Comparison of ENCODE assay signal across 17 cellular contexts in the genomic region with DNA sequence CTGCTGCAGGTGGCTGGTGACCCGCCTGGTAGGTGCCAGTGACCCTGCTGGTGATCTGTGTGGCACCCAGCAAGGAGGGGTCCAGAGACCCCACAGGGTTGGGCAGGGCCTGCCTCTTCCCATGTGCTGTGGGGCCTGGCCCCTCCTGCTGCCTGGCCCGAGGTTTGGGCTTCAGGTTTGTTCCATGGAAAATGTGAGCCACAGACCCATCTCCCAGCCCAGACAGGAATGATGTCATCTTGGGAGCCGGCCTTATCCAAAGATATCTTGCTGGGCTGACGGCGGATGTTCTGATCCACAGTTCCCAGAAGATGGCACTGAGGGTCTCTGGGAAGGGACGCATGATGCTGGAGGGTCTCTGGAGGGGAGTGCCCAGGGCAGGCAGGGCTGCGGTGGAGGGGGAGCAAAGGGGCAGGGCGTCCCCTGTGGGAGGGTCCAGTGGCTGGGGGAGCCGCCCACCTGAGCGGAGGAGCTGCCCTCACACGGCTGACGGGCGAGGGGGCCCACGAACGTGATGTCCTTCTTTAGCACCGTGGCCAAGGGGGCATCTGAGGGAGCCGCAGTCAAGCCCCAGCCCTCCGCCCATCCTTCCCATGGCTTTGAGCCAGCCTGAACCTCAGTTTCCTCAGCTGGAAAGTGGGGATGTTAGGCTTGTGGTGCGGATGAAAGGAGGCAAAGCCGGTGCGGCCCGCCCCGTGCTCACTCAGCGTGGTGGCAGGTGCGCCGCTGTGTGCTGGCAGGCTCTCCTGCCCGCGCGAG.
A peak's percentile ranks its signal among the peaks of the same experiment; 100 is the strongest.
DNase-seq lines count a peak whose midpoint lies in the region; ATAC-seq, FAIRE-seq and TF ChIP-seq lines count a peak whose summit lies in the region.
"Had no signal": no experiment of that assay in that cellular context is flagged by ENCODE, and none has a peak within 500 bp of the region (broad histone marks: within the 10 kb centered on the region; RNA-seq: fewer than 3 reads in every experiment).

No MANE protein-coding gene starts in this region.

- no peak for ATAC-seq in HepG2
- no peak for ATAC-seq in lower lobe of right lung

- H4K20me1 ChIP-seq in HepG2 (ENCODE audit: insufficient read depth, low read length): no peaks in the 10 kb centered on the region

- TF ChIP-seq EP300 in HepG2 (IDR thresholded peaks at IDR 0.05; ENCODE audit: low read depth in 2 of 2, low read length in 2 of 2) (no peak), HepG2 (CRISPR knock-in tag; IDR thresholded peaks at IDR 0.05; ENCODE audit: borderline replicate concordance) (no peak), suprapubic skin (IDR thresholded peaks at IDR 0.05) (no peak)

- CTCF ChIA-PET in HepG2 (lab: Yijun Ruan, JAX; ENCODE audit: low intra/inter-chr PET ratio, low total read pairs): no interaction called here
- CTCF ChIA-PET in activated CD4-positive, alpha-beta memory T cell treated with anti-CD3 and anti-CD28 coated beads, Interleukin-2, amount 10 ng/mL, durations not matched to agents 7 days and 5 days (lab: Charles Lee): no interaction called here

- H3K9me3 ChIP-seq in HepG2 (ENCODE audit: low read length) (no peaks in the 10 kb centered on the region), suprapubic skin (no peaks in the 10 kb centered on the region), lower lobe of right lung (no peaks in the 10 kb centered on the region)

- no peaks in the 10 kb centered on the region for H3K36me3 ChIP-seq in HepG2 (replicated peaks in 1 of 2; ENCODE audit: control insufficient read depth in 1 of 2, insufficient read depth in 2 of 2, low read length in 2 of 2)
- H3K36me3 ChIP-seq in suprapubic skin: no peaks in the 10 kb centered on the region
- H3K36me3 ChIP-seq in lower lobe of right lung: no peaks in the 10 kb centered on the region

- no peak overlapping the region for H3K4me3 ChIP-seq in HepG2 (replicated peaks in 1 of 3; ENCODE audit: insufficient read depth in 1 of 3, low read depth in 2 of 3, low read length in 3 of 3)
- no peak overlapping the region for H3K4me3 ChIP-seq in suprapubic skin
- no peak overlapping the region for H3K4me3 ChIP-seq in lower lobe of right lung

- no peak overlapping the region for H3K27ac Mint-ChIP-seq in activated CD4-positive, alpha-beta memory T cell treated with anti-CD3 and anti-CD28 coated beads, Interleukin-2, amount 10 ng/mL, durations not matched to agents 7 days and 5 days

- no peak overlapping the region for H2AFZ ChIP-seq in HepG2 (ENCODE audit: low read length)

- TF ChIP-seq POLR2A in HepG2 (IDR thresholded peaks at IDR 0.05; ENCODE audit: insufficient read depth in 1 of 2, low read depth in 2 of 2, low read length in 2 of 2) (no peak), suprapubic skin (IDR thresholded peaks at IDR 0.05) (no peak)

- in situ Hi-C loops in HepG2 (cut with HindIII; ENCODE audit: extremely low pct_ligation_motif_present, low pct_unique_long_range_greater_than_20kb): no loop called here

- H3K27me3 ChIP-seq in HepG2 (ENCODE audit: control insufficient read depth in 1 of 2, insufficient read depth in 2 of 2, low read length in 2 of 2) (peaks cover 1 to 26% of the 10 kb centered on the region in 2 experiments; a peak in 4 of 5 replicates), suprapubic skin (peaks cover 35% of the 10 kb centered on the region), lower lobe of right lung (ENCODE audit: low read depth) (no peaks in the 10 kb centered on the region)

- no peak for TF ChIP-seq RAD21 in HepG2 (CRISPR knock-in tag; IDR thresholded peaks at IDR 0.05)

- H3K4me1 ChIP-seq in HepG2 (ENCODE audit: insufficient read depth, low read length) (no peaks in the 10 kb centered on the region), suprapubic skin (peaks cover 21% of the 10 kb centered on the region), lower lobe of right lung (peaks cover 20% of the 10 kb centered on the region)

- POLR2A ChIA-PET in HepG2 (lab: Yijun Ruan, JAX): no interaction called here
- POLR2A ChIA-PET in activated CD4-positive, alpha-beta memory T cell treated with anti-CD3 and anti-CD28 coated beads, Interleukin-2, amount 10 ng/mL, durations not matched to agents 7 days and 5 days (lab: Charles Lee): no interaction called here

- BruUV-seq in HepG2 (replicated peaks; lab: Mats Ljungman, UMichigan): no TSS peak

- no peak for TF ChIP-seq CTCF in HepG2 (CRISPR knock-in tag; IDR thresholded peaks at IDR 0.05)
- no peak for TF ChIP-seq CTCF in suprapubic skin (IDR thresholded peaks at IDR 0.05)
- TF ChIP-seq CTCF in lower lobe of right lung (IDR thresholded peaks at IDR 0.05): no peak

- H3K36me3 Mint-ChIP-seq in activated CD4-positive, alpha-beta memory T cell treated with anti-CD3 and anti-CD28 coated beads, Interleukin-2, amount 10 ng/mL, durations not matched to agents 7 days and 5 days (ENCODE audit: low read depth): no peaks in the 10 kb centered on the region

- H3K4me2 ChIP-seq in HepG2 (ENCODE audit: low read depth, low read length): no peak overlapping the region

- no peaks in the 10 kb centered on the region for H3K4me1 Mint-ChIP-seq in activated CD4-positive, alpha-beta memory T cell treated with anti-CD3 and anti-CD28 coated beads, Interleukin-2, amount 10 ng/mL, durations not matched to agents 7 days and 5 days

- H3K27ac ChIP-seq in HepG2 (ENCODE audit: extremely low read length, insufficient read depth, low read length) (no peak overlapping the region), suprapubic skin (peak overlapping the region; percentile 32), lower lobe of right lung (no peak overlapping the region)
- H3K27ac ChIP-seq: VCaP had no signal

- no peaks in the 10 kb centered on the region for H3K27me3 Mint-ChIP-seq in activated CD4-positive, alpha-beta memory T cell treated with anti-CD3 and anti-CD28 coated beads, Interleukin-2, amount 10 ng/mL, durations not matched to agents 7 days and 5 days

- H3K4me3 Mint-ChIP-seq in activated CD4-positive, alpha-beta memory T cell treated with anti-CD3 and anti-CD28 coated beads, Interleukin-2, amount 10 ng/mL, durations not matched to agents 7 days and 5 days: no peak overlapping the region

- DNase-seq in NCI-H226 (peak; percentile 44), dermis blood vessel endothelial cell (peak; percentile 11), HepG2 (ENCODE audit: low spot score) (no peak), suprapubic skin (ENCODE audit: low spot score in 2 of 2) (no peak), iPS-NIHi11 (ENCODE audit: low spot score) (no peak), lower lobe of right lung (no peak), NCI-H526 (lab: John Stamatoyannopoulos, UW) (no peak)
- DNase-seq in activated CD4-positive, alpha-beta memory T cell treated with anti-CD3 and anti-CD28 coated beads, Interleukin-2, amount 10 ng/mL, durations not matched to agents 7 days and 5 days: no peak
- DNase-seq: activated T-cell treated with anti-CD3 and anti-CD28 coated beads for 4 hours; amygdala; midbrain; NCI-H1092 treated with DMSO at 0.1 percent for 48 hours; NCI-H748 treated with DMSO at 0.1 percent for 48 hours; stimulated activated CD4-positive, alpha-beta T cell treated with anti-CD3 and anti-CD28 coated beads, Interleukin-4, amount 100 ng/mL, for 4 hours; stimulated activated naive CD4-positive, alpha-beta T cell treated with Interleukin-2 at 50 U/mL for 16 hours had no signal

- H3K79me2 ChIP-seq in HepG2 (ENCODE audit: insufficient read depth, low read length): no peaks in the 10 kb centered on the region

- WGBS in HepG2 (ENCODE audit: low lambda C conversion rate): 81% methylated on average over 19 of the region's 29 CpGs
- 81% methylated on average over 17 of the region's 29 CpGs for WGBS in suprapubic skin

- intact Hi-C loops in HepG2 (cut with micrococcal nuclease; ENCODE audit: unreplicated experiment): no loop called here
- intact Hi-C loops in lower lobe of right lung (cut with DNase I): no loop called here

- peaks cover 13% of the 10 kb centered on the region for H3K9me3 Mint-ChIP-seq in activated CD4-positive, alpha-beta memory T cell treated with anti-CD3 and anti-CD28 coated beads, Interleukin-2, amount 10 ng/mL, durations not matched to agents 7 days and 5 days

- H3K9ac ChIP-seq in HepG2 (ENCODE audit: insufficient read depth, low read depth, low read length): no peak overlapping the region

- no peak for FAIRE-seq in HepG2 (lab: Jason Lieb, UNC)
- FAIRE-seq: endometrium had no signal

TF ChIP-seq in HepG2, 621 proteins besides CTCF, POLR2A, EP300 and RAD21:
- TF ChIP-seq CEBPG (CRISPR knock-in tag; IDR thresholded peaks at IDR 0.05) (no peak), MEIS1 (CRISPR knock-in tag; IDR thresholded peaks at IDR 0.05; ENCODE audit: borderline replicate concordance) (no peak), ZNF331 (CRISPR knock-in tag; IDR thresholded peaks at IDR 0.05) (no peak), NR2F6 (IDR thresholded peaks at IDR 0.05) (no peak), NR2F6 (CRISPR knock-in tag; IDR thresholded peaks at IDR 0.05) (no peak), EED (CRISPR knock-in tag; IDR thresholded peaks at IDR 0.05) (no peak), KLF11 (CRISPR knock-in tag; IDR thresholded peaks at IDR 0.05) (no peak), ZNF629 (CRISPR knock-in tag; conservative IDR thresholded peaks at IDR 0.05) (0 out of 2 replicates have a peak, but pooled peaks have one; percentile 16), TCF12 (IDR thresholded peaks at IDR 0.05) (no peak), TCF12 (CRISPR knock-in tag; IDR thresholded peaks at IDR 0.05) (no peak), U2AF2 (IDR thresholded peaks at IDR 0.05; ENCODE audit: low read depth, low read length) (no peak), KDM5B (CRISPR knock-in tag; IDR thresholded peaks at IDR 0.05; ENCODE audit: borderline replicate concordance) (no peak), NFIB (CRISPR knock-in tag; IDR thresholded peaks at IDR 0.05; ENCODE audit: borderline replicate concordance) (no peak), ATF7 (IDR thresholded peaks at IDR 0.05) (peak; percentile 65; the same call in 1 of the 2 replicates), ATF7 (CRISPR knock-in tag; IDR thresholded peaks at IDR 0.05) (no peak)
- TF ChIP-seq, protein P1, sequence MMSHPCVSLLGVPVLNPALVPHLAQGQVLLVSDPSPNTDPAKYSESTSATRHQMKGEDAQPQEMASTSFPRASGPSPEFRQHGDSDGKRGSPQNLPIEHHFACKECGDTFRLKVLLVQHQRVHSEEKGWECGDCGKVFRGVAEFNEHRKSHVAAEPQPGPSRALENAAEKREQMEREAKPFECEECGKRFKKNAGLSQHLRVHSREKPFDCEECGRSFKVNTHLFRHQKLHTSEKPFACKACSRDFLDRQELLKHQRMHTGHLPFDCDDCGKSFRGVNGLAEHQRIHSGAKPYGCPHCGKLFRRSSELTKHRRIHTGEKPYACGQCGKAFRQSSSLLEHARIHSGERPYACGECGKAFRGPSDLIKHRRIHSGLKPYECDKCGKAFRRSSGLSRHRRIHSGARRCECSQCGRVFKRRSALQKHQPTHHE (CRISPR knock-in tag; IDR thresholded peaks at IDR 0.05; ENCODE audit: borderline replicate concordance): no peak

Comparison
In these comparisons a context has a peak if more than half of its experiments do, and no peak if none do; other contexts are left out.
1. DNase-seq: peak in NCI-H226 (single experiment) and dermis blood vessel endothelial cell (single experiment); none in HepG2 (single experiment), suprapubic skin (0 of 2), iPS-NIHi11 (single experiment), lower lobe of right lung (single experiment), NCI-H526 (0 of 2) and activated CD4-positive, alpha-beta memory T cell treated with anti-CD3 and anti-CD28 coated beads, Interleukin-2, amount 10 ng/mL, durations not matched to agents 7 days and 5 days (single experiment).